ENCODE assay signal across 8 cellular contexts in genomic region chr5:154683101-154683757, GRCh38.
DNase-seq lines count a peak whose midpoint lies in the region; ATAC-seq lines count a peak whose summit lies in the region.

No MANE protein-coding gene starts in this region.

- peaks cover 9% of the 10 kb centered on the region for H3K4me1 Mint-ChIP-seq in activated T-cell treated with anti-CD3 and anti-CD28 coated beads, Interleukin-2, amount 50 U/mL, for 24 hours (ENCODE audit: low read depth)
- peaks cover 7% of the 10 kb centered on the region for H3K4me1 Mint-ChIP-seq in activated CD4-positive, alpha-beta memory T cell treated with anti-CD3 and anti-CD28 coated beads, Interleukin-2, amount 10 ng/mL, durations not matched to agents 7 days and 5 days
- peaks cover 8% of the 10 kb centered on the region for H3K4me1 Mint-ChIP-seq in stimulated activated naive CD8-positive, alpha-beta T cell treated with anti-CD3 and anti-CD28 coated beads, Interleukin-15, amount 100 ng/mL, for 72 hours

- no peaks in the 10 kb centered on the region for H3K4me1 ChIP-seq in iPS-15b (ENCODE audit: control insufficient read depth, insufficient read depth, low read length)

- CTCF ChIA-PET in activated CD4-positive, alpha-beta memory T cell treated with anti-CD3 and anti-CD28 coated beads, Interleukin-2, amount 10 ng/mL, durations not matched to agents 7 days and 5 days (lab: Charles Lee) = no interaction called here

- H3K36me3 Mint-ChIP-seq in activated T-cell treated with anti-CD3 and anti-CD28 coated beads, Interleukin-2, amount 50 U/mL, for 24 hours (ENCODE audit: low read depth) = no peaks in the 10 kb centered on the region
- no peaks in the 10 kb centered on the region for H3K36me3 Mint-ChIP-seq in activated CD4-positive, alpha-beta memory T cell treated with anti-CD3 and anti-CD28 coated beads, Interleukin-2, amount 10 ng/mL, durations not matched to agents 7 days and 5 days (ENCODE audit: low read depth)

- ATAC-seq in HG03045 (IDR thresholded peaks at IDR 0.05; ENCODE audit: unreplicated experiment) = peak; percentile 61
- ATAC-seq in stimulated activated naive CD8-positive, alpha-beta T cell treated with anti-CD3 and anti-CD28 coated beads, Interleukin-15, amount 100 ng/mL, for 72 hours = peak; percentile 55

- no peaks in the 10 kb centered on the region for H3K36me3 ChIP-seq in iPS-15b (ENCODE audit: control insufficient read depth, insufficient read depth, low read length)

- H3K4me3 ChIP-seq in iPS-15b (ENCODE audit: low read depth, low read length) = peak overlapping the region; percentile 46

- no peaks in the 10 kb centered on the region for H3K27me3 ChIP-seq in iPS-15b (ENCODE audit: control insufficient read depth, insufficient read depth, low read length)

- H3K27ac Mint-ChIP-seq in activated T-cell treated with anti-CD3 and anti-CD28 coated beads, Interleukin-2, amount 50 U/mL, for 24 hours = no peak overlapping the region
- no peak overlapping the region for H3K27ac Mint-ChIP-seq in activated CD4-positive, alpha-beta memory T cell treated with anti-CD3 and anti-CD28 coated beads, Interleukin-2, amount 10 ng/mL, durations not matched to agents 7 days and 5 days
- peak overlapping the region in 1 of 2 donors; percentile 68 for H3K27ac Mint-ChIP-seq in stimulated activated naive CD8-positive, alpha-beta T cell treated with anti-CD3 and anti-CD28 coated beads, Interleukin-15, amount 100 ng/mL, for 72 hours

- H3K9me3 Mint-ChIP-seq in activated T-cell treated with anti-CD3 and anti-CD28 coated beads, Interleukin-2, amount 50 U/mL, for 24 hours = no peaks in the 10 kb centered on the region
- H3K9me3 Mint-ChIP-seq in activated CD4-positive, alpha-beta memory T cell treated with anti-CD3 and anti-CD28 coated beads, Interleukin-2, amount 10 ng/mL, durations not matched to agents 7 days and 5 days = no peaks in the 10 kb centered on the region
- no peaks in the 10 kb centered on the region for H3K9me3 Mint-ChIP-seq in stimulated activated naive CD8-positive, alpha-beta T cell treated with anti-CD3 and anti-CD28 coated beads, Interleukin-15, amount 100 ng/mL, for 72 hours

- no peak for DNase-seq in activated T-cell treated with anti-CD3 and anti-CD28 coated beads, Interleukin-2, amount 50 U/mL, for 24 hours
- no peak for DNase-seq in activated T-cell treated with anti-CD3 and anti-CD28 coated beads for 4 hours
- no peak for DNase-seq in activated CD4-positive, alpha-beta memory T cell treated with anti-CD3 and anti-CD28 coated beads, Interleukin-2, amount 10 ng/mL, durations not matched to agents 7 days and 5 days
- DNase-seq in stimulated activated naive CD8-positive, alpha-beta T cell treated with anti-CD3 and anti-CD28 coated beads, Interleukin-15, amount 100 ng/mL, for 72 hours = no peak
- no peak for DNase-seq in NCI-H82 treated with DMSO at 0.1 percent for 48 hours (lab: John Stamatoyannopoulos, UW; ENCODE audit: unreplicated experiment)
- no peak for DNase-seq in activated gamma-delta T cell (lab: John Stamatoyannopoulos, UW)

- peaks cover 12% of the 10 kb centered on the region for H3K27me3 Mint-ChIP-seq in activated T-cell treated with anti-CD3 and anti-CD28 coated beads, Interleukin-2, amount 50 U/mL, for 24 hours
- peaks cover 17% of the 10 kb centered on the region for H3K27me3 Mint-ChIP-seq in activated CD4-positive, alpha-beta memory T cell treated with anti-CD3 and anti-CD28 coated beads, Interleukin-2, amount 10 ng/mL, durations not matched to agents 7 days and 5 days
- H3K27me3 Mint-ChIP-seq in stimulated activated naive CD8-positive, alpha-beta T cell treated with anti-CD3 and anti-CD28 coated beads, Interleukin-15, amount 100 ng/mL, for 72 hours = peaks cover 29% of the 10 kb centered on the region

- POLR2A ChIA-PET in activated CD4-positive, alpha-beta memory T cell treated with anti-CD3 and anti-CD28 coated beads, Interleukin-2, amount 10 ng/mL, durations not matched to agents 7 days and 5 days (lab: Charles Lee) = interaction anchor here (0.9 kb wide), 1 partner anchor 71 kb away, joined by 3 read pairs; no protein-coding TSS in a partner anchor

- peaks cover 4% of the 10 kb centered on the region for H3K9me3 ChIP-seq in iPS-15b (ENCODE audit: control insufficient read depth, insufficient read depth, low read length)

- no peak overlapping the region for H3K9ac ChIP-seq in iPS-15b (ENCODE audit: low read depth, low read length)

- peak overlapping the region; percentile 31 for H3K4me3 Mint-ChIP-seq in activated T-cell treated with anti-CD3 and anti-CD28 coated beads, Interleukin-2, amount 50 U/mL, for 24 hours
- peak overlapping the region; percentile 55 for H3K4me3 Mint-ChIP-seq in activated CD4-positive, alpha-beta memory T cell treated with anti-CD3 and anti-CD28 coated beads, Interleukin-2, amount 10 ng/mL, durations not matched to agents 7 days and 5 days
- peak overlapping the region; percentile 71 to 78 for H3K4me3 Mint-ChIP-seq in stimulated activated naive CD8-positive, alpha-beta T cell treated with anti-CD3 and anti-CD28 coated beads, Interleukin-15, amount 100 ng/mL, for 72 hours
